Comparison of ENCODE assay signal across 1 cellular context in genomic region chr10:99297033-99297432, GRCh38.
TF ChIP-seq lines count a peak whose summit lies in the region.

No MANE protein-coding gene starts in this region.

TF ChIP-seq in HCT116, 20 proteins besides CTCF, POLR2A, EP300 and RAD21:
- TF ChIP-seq EZH2phosphoT487 (IDR thresholded peaks at IDR 0.05; ENCODE audit: borderline replicate concordance) (no peak), EGR1 (IDR thresholded peaks at IDR 0.05; ENCODE audit: low read depth) (no peak), SP1 (IDR thresholded peaks at IDR 0.05; ENCODE audit: low read depth) (no peak), CEBPB (IDR thresholded peaks at IDR 0.05; ENCODE audit: low read depth) (no peak), CBX3 (IDR thresholded peaks at IDR 0.05; ENCODE audit: low read depth) (no peak), ZBTB33 (IDR thresholded peaks at IDR 0.05; ENCODE audit: extremely low read depth, insufficient replicate concordance, low read length) (no peak), ELF1 (IDR thresholded peaks at IDR 0.05; ENCODE audit: borderline replicate concordance, low read depth) (no peak), FOSL1 (IDR thresholded peaks at IDR 0.05; ENCODE audit: low read depth) (no peak), REST (IDR thresholded peaks at IDR 0.05; ENCODE audit: low read depth) (no peak), JUND (IDR thresholded peaks at IDR 0.05) (no peak), SRF (IDR thresholded peaks at IDR 0.05; ENCODE audit: low read depth) (no peak), ZFX (IDR thresholded peaks at IDR 0.05) (no peak), ATF3 (IDR thresholded peaks at IDR 0.05) (no peak), SIN3A (IDR thresholded peaks at IDR 0.05; ENCODE audit: low read depth) (no peak)
